ENCODE assay signal across 22 cellular contexts in the genomic region with DNA sequence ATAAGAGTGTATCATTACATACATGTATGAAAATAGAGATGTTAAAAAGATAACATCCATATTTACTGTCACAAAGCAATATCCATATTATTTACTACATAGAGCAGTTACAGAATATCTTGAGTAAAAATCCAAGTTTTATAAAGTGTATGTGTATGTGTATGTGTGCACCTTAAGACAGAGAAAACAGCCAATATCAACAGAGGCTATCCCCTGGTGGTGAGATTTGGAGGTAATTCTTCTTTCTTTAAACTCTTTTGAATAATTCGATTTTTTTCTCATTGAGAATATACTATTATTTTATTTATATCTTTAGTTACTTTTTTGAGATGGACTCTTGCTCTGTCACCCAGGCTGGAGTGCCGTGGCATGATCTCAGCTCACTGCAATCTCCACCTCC. TPM values are rescaled to one million over a fixed set of nuclear protein-coding genes. Genes with fewer than 3 reads are reported as not detected.
DNase-seq lines count a peak whose midpoint lies in the region; ATAC-seq, FAIRE-seq and TF ChIP-seq lines count a peak whose summit lies in the region.
"Had no signal": no experiment of that assay in that cellular context is flagged by ENCODE, and none has a peak within 500 bp of the region (broad histone marks: within the 10 kb centered on the region; RNA-seq: fewer than 3 reads in every experiment).

No MANE protein-coding gene starts in this region.

- H4K20me1 ChIP-seq in astrocyte (ENCODE audit: insufficient read depth, low read length), result no peaks in the 10 kb centered on the region

- no peaks in the 10 kb centered on the region for H3K79me2 ChIP-seq in astrocyte (ENCODE audit: insufficient read depth, low read length)

- H3K27me3 ChIP-seq in left ventricle myocardium inferior (ENCODE audit: low read depth), result no peaks in the 10 kb centered on the region
- no peaks in the 10 kb centered on the region for H3K27me3 ChIP-seq in heart right ventricle
- no peaks in the 10 kb centered on the region for H3K27me3 ChIP-seq in astrocyte (ENCODE audit: insufficient read depth, low read length)
- H3K27me3 ChIP-seq: SJSA1, suprapubic skin had no signal

- no peak overlapping the region for H3K4me2 ChIP-seq in astrocyte (ENCODE audit: low read length)

- no peak for DNase-seq in left ventricle myocardium inferior
- DNase-seq in heart right ventricle, result no peak
- DNase-seq in astrocyte (ENCODE audit: low read depth), result no peak
- no peak for DNase-seq in fibroblast of villous mesenchyme (ENCODE audit: low read depth)
- DNase-seq in ureter (ENCODE audit: low spot score), result no peak
- DNase-seq in HPDE6-E6E7 (ENCODE audit: extremely low spot score), result no peak
- DNase-seq in Calu3, result no peak
- DNase-seq: ACHN; activated naive CD8-positive, alpha-beta T cell treated with anti-CD3 and anti-CD28 coated beads, Interleukin-2, amount 50 U/mL, for 24 hours; central memory CD4-positive, alpha-beta T cell; effector memory CD8-positive, alpha-beta T cell; KG1; mesendoderm; natural killer cell; NCI-H1105; NCI-H526; psoas muscle; T-helper 9 cell had no signal

- H2AFZ ChIP-seq in astrocyte (ENCODE audit: low read depth, low read length), result no peak overlapping the region

- H3K36me3 ChIP-seq in left ventricle myocardium inferior (no peaks in the 10 kb centered on the region), heart right ventricle (no peaks in the 10 kb centered on the region), astrocyte (ENCODE audit: insufficient read depth, low read length) (no peaks in the 10 kb centered on the region)
- H3K36me3 ChIP-seq: SJSA1, suprapubic skin had no signal

- ATAC-seq in heart right ventricle, result no peak
- ATAC-seq in GM19324 (IDR thresholded peaks at IDR 0.05; ENCODE audit: low FRiP score, unreplicated experiment), result no peak
- ATAC-seq: activated naive CD8-positive, alpha-beta T cell treated with anti-CD3 and anti-CD28 coated beads, Interleukin-2, amount 50 U/mL, for 24 hours; effector memory CD8-positive, alpha-beta T cell; natural killer cell; psoas muscle had no signal

- H3K4me1 Mint-ChIP-seq in astrocyte (ENCODE audit: low read depth, unreplicated experiment) (peaks cover 9% of the 10 kb centered on the region), Calu3 (ENCODE audit: low read depth, unreplicated experiment) (peaks cover 14% of the 10 kb centered on the region)
- H3K4me1 Mint-ChIP-seq: activated naive CD8-positive, alpha-beta T cell treated with anti-CD3 and anti-CD28 coated beads, Interleukin-2, amount 50 U/mL, for 24 hours; natural killer cell had no signal

- no peak overlapping the region for H3K4me3 ChIP-seq in left ventricle myocardium inferior
- H3K4me3 ChIP-seq in heart right ventricle, result no peak overlapping the region
- no peak overlapping the region for H3K4me3 ChIP-seq in astrocyte (ENCODE audit: insufficient read depth, low read depth, low read length)
- no peak overlapping the region for H3K4me3 ChIP-seq in fibroblast of villous mesenchyme (ENCODE audit: low read depth, low read length)
- H3K4me3 ChIP-seq: psoas muscle, SJSA1, suprapubic skin had no signal

- H3K27ac Mint-ChIP-seq in astrocyte (ENCODE audit: unreplicated experiment), result no peak overlapping the region
- no peak overlapping the region for H3K27ac Mint-ChIP-seq in Calu3 (ENCODE audit: unreplicated experiment)
- H3K27ac Mint-ChIP-seq: activated naive CD8-positive, alpha-beta T cell treated with anti-CD3 and anti-CD28 coated beads, Interleukin-2, amount 50 U/mL, for 24 hours; activated T-helper 2 cell treated with anti-CD3 and anti-CD28 coated beads, Interferon-gamma antibody, Interleukin-2, Interleukin-4, amounts not matched to agents 10 μg/mL and 5 μg/mL and 100 μg/mL, durations not matched to agents 14 hours and 24 hours and 36 hours; effector memory CD8-positive, alpha-beta T cell; natural killer cell had no signal

- H3K4me3 Mint-ChIP-seq in astrocyte (ENCODE audit: unreplicated experiment) (no peak overlapping the region), Calu3 (ENCODE audit: low read depth, unreplicated experiment) (no peak overlapping the region)
- H3K4me3 Mint-ChIP-seq: activated naive CD8-positive, alpha-beta T cell treated with anti-CD3 and anti-CD28 coated beads, Interleukin-2, amount 50 U/mL, for 24 hours; effector memory CD8-positive, alpha-beta T cell; natural killer cell had no signal

- H3K9ac ChIP-seq in astrocyte (ENCODE audit: low read length), result no peak overlapping the region

- H3K36me3 Mint-ChIP-seq in astrocyte (ENCODE audit: low read depth, unreplicated experiment) (no peaks in the 10 kb centered on the region), Calu3 (ENCODE audit: insufficient read depth, unreplicated experiment) (no peaks in the 10 kb centered on the region)
- H3K36me3 Mint-ChIP-seq: natural killer cell had no signal

- H3K4me1 ChIP-seq in left ventricle myocardium inferior, result no peaks in the 10 kb centered on the region
- no peaks in the 10 kb centered on the region for H3K4me1 ChIP-seq in heart right ventricle
- peaks cover 6% of the 10 kb centered on the region for H3K4me1 ChIP-seq in astrocyte (ENCODE audit: insufficient read depth, low read length)
- H3K4me1 ChIP-seq: psoas muscle, suprapubic skin had no signal

- H3K27me3 Mint-ChIP-seq in astrocyte (ENCODE audit: low read depth, unreplicated experiment), result no peaks in the 10 kb centered on the region
- no peaks in the 10 kb centered on the region for H3K27me3 Mint-ChIP-seq in Calu3 (ENCODE audit: unreplicated experiment)
- H3K27me3 Mint-ChIP-seq: activated naive CD8-positive, alpha-beta T cell treated with anti-CD3 and anti-CD28 coated beads, Interleukin-2, amount 50 U/mL, for 24 hours; effector memory CD8-positive, alpha-beta T cell had no signal

- H3K9me3 Mint-ChIP-seq in astrocyte (ENCODE audit: unreplicated experiment) (no peaks in the 10 kb centered on the region), Calu3 (ENCODE audit: low read depth, unreplicated experiment) (no peaks in the 10 kb centered on the region)
- H3K9me3 Mint-ChIP-seq: activated naive CD8-positive, alpha-beta T cell treated with anti-CD3 and anti-CD28 coated beads, Interleukin-2, amount 50 U/mL, for 24 hours; activated T-helper 2 cell treated with anti-CD3 and anti-CD28 coated beads, Interferon-gamma antibody, Interleukin-2, Interleukin-4, amounts not matched to agents 10 μg/mL and 5 μg/mL and 100 μg/mL, durations not matched to agents 14 hours and 24 hours and 36 hours; effector memory CD8-positive, alpha-beta T cell; natural killer cell had no signal

- CTCF ChIA-PET in Calu3 (lab: Charles Lee), result no interaction called here

- no peak for FAIRE-seq in astrocyte (lab: Jason Lieb, UNC)

- peak; percentile 10 for TF ChIP-seq CTCF in left ventricle myocardium inferior (IDR thresholded peaks at IDR 0.05; ENCODE audit: borderline replicate concordance)
- no peak for TF ChIP-seq CTCF in heart right ventricle (IDR thresholded peaks at IDR 0.05)
- TF ChIP-seq CTCF in astrocyte (IDR thresholded peaks at IDR 0.05; ENCODE audit: insufficient read depth, low read depth, low read length), result peak; percentile 4
- peak; percentile 35 for TF ChIP-seq CTCF in fibroblast of villous mesenchyme (IDR thresholded peaks at IDR 0.05; ENCODE audit: insufficient read depth, low read depth, low read length)
- no peak for TF ChIP-seq CTCF in Calu3 (IDR thresholded peaks at IDR 0.05; ENCODE audit: unreplicated experiment)

- no TSS peak for BruUV-seq in Calu3 (replicated peaks; lab: Mats Ljungman, UMichigan)

- 95 to 97% methylated on average over 2 of the region's 2 CpGs for WGBS in heart right ventricle, 2 donors

- H3K9me3 ChIP-seq in left ventricle myocardium inferior (replicated peaks) (no peaks in the 10 kb centered on the region), heart right ventricle (no peaks in the 10 kb centered on the region), astrocyte (ENCODE audit: insufficient read depth, low read depth, low read length) (no peaks in the 10 kb centered on the region)
- H3K9me3 ChIP-seq: psoas muscle, SJSA1, suprapubic skin had no signal

- H3K27ac ChIP-seq in left ventricle myocardium inferior (replicated peaks), result no peak overlapping the region
- H3K27ac ChIP-seq in heart right ventricle, result no peak overlapping the region
- no peak overlapping the region for H3K27ac ChIP-seq in astrocyte (ENCODE audit: low read depth, low read length)
- H3K27ac ChIP-seq: psoas muscle, SJSA1, suprapubic skin had no signal

- intact Hi-C loops in left ventricle myocardium inferior (cut with micrococcal nuclease), result no loop called here
- intact Hi-C loops in heart right ventricle (cut with DNase I), result no loop called here
- intact Hi-C loops in Calu3 (cut with micrococcal nuclease; ENCODE audit: unreplicated experiment), result no loop called here

RNA-seq across cellular contexts. Expression of gene TRDMT1, which starts 18.4 kb away (rescaled TPM):
- total RNA-seq in left ventricle myocardium inferior (4.0 TPM), heart right ventricle (1 to 10 TPM; 3.3 to 6.3 (median 4.0) TPM), astrocyte (5.9 and 6.3 TPM in 2 replicates), fibroblast of villous mesenchyme (6.0 and 6.1 TPM in 2 replicates), ureter (12.9 TPM), Calu3 (2022) (7.9 and 10.3 TPM in 2 replicates)
- polyA plus RNA-seq in heart right ventricle, result 1 to 10 TPM; 2.0 to 2.3 TPM

RNA-seq across cellular contexts. Expression of gene VIM, which starts 44.9 kb away (rescaled TPM):
- total RNA-seq in left ventricle myocardium inferior (375 TPM), heart right ventricle (100 to 1,000 TPM; 232 to 834 (median 332) TPM), astrocyte (5,172 and 5,400 TPM in 2 replicates), fibroblast of villous mesenchyme (4,579 and 6,589 TPM in 2 replicates), ureter (569 TPM), Calu3 (2022) (318 and 486 TPM in 2 replicates)
- 100 to 1,000 TPM; 469 to 669 TPM for polyA plus RNA-seq in heart right ventricle

RNA-seq across cellular contexts. Expression of gene CUBN, which starts 53.5 kb away (rescaled TPM):
- total RNA-seq in left ventricle myocardium inferior, result 0.44 TPM
- 1 to 10 TPM in 2 of 10 donors, under 1 TPM in 8; 0.25 to 1.2 (median 0.46) TPM for total RNA-seq in heart right ventricle
- under 1 TPM; 0.13 to 0.37 TPM for polyA plus RNA-seq in heart right ventricle
- total RNA-seq in astrocyte, result 2.7 and 3.5 TPM in 2 replicates
- total RNA-seq in fibroblast of villous mesenchyme, result 0.64 and 0.86 TPM in 2 replicates
- 2.4 TPM for total RNA-seq in ureter
- total RNA-seq in Calu3 (2022), result 0.27 and 0.92 TPM in 2 replicates

Comparison
In these comparisons a context has a peak if more than half of its experiments do, and no peak if none do; other contexts are left out.
1. CTCF ChIP-seq: peak in left ventricle myocardium inferior (single experiment), astrocyte (single experiment) and fibroblast of villous mesenchyme (single experiment); none in heart right ventricle (0 of 9) and Calu3 (single experiment).